8 cellular contexts compared by ENCODE assay signal in genomic region chr6:116387374-116387773, GRCh38. TPM values are rescaled to one million over a fixed set of nuclear protein-coding genes. Genes with fewer than 3 reads are reported as not detected.
DNase-seq lines count a peak whose midpoint lies in the region; ATAC-seq, FAIRE-seq and TF ChIP-seq lines count a peak whose summit lies in the region.

No MANE protein-coding gene starts in this region.

- H3K27me3 ChIP-seq in dorsolateral prefrontal cortex: no peaks in the 10 kb centered on the region
- H3K27me3 ChIP-seq in A673 (replicated peaks; ENCODE audit: insufficient read depth, low read depth, low read length, poor library complexity): no peaks in the 10 kb centered on the region

- no TSS peak for BruUV-seq in A673 (replicated peaks; lab: Mats Ljungman, UMichigan)

- CTCF ChIA-PET in A673 (lab: Charles Lee): no interaction called here

- 0 out of 2 replicates have a peak, but pooled peaks have one; percentile 47 for TF ChIP-seq POLR2A in GM12892 (IDR thresholded peaks at IDR 0.05; ENCODE audit: low read depth, low read length)

- TF ChIP-seq CTCF in fibroblast of villous mesenchyme (IDR thresholded peaks at IDR 0.05; ENCODE audit: insufficient read depth, low read depth, low read length) (no peak), dorsolateral prefrontal cortex (IDR thresholded peaks at IDR 0.05 in 54 of 56, conservative IDR thresholded peaks at IDR 0.05 in 2 of 56; ENCODE audit: low read depth in 1 of 56, partially characterized antibody in 56 of 56) (no peak), A673 (conservative IDR thresholded peaks at IDR 0.05; ENCODE audit: low read depth, low read length) (no peak)

- H3K36me3 ChIP-seq in A673 (ENCODE audit: insufficient read depth, low read length, poor library complexity, severe bottlenecking): no peaks in the 10 kb centered on the region

- intact Hi-C loops in dorsolateral prefrontal cortex (cut with DNase I) (no loop called here), sciatic nerve (cut with DNase I) (no loop called here), A673 (cut with micrococcal nuclease; ENCODE audit: unreplicated experiment) (no loop called here)

- POLR2A ChIA-PET in A673 (lab: Charles Lee; ENCODE audit: low non-redundant PET): no interaction called here

- peak; percentile 95 for FAIRE-seq in GM12892 (lab: Jason Lieb, UNC)

- H3K4me3 ChIP-seq in fibroblast of villous mesenchyme (ENCODE audit: low read depth, low read length) (no peak overlapping the region), dorsolateral prefrontal cortex (no peak overlapping the region), A673 (ENCODE audit: low read depth, low read length, poor library complexity, severe bottlenecking) (no peak overlapping the region)

- peaks cover 22% of the 10 kb centered on the region for H3K4me1 ChIP-seq in A673 (ENCODE audit: insufficient read depth, low read length, poor library complexity, severe bottlenecking)

- H3K27ac ChIP-seq in dorsolateral prefrontal cortex (no peak overlapping the region), A673 (ENCODE audit: low read depth, low read length, poor library complexity, severe bottlenecking) (no peak overlapping the region)

- DNase-seq in GM12892 (ENCODE audit: insufficient read length) (no peak), LHCN-M2 (ENCODE audit: low read depth) (peak; percentile 53), fibroblast of villous mesenchyme (ENCODE audit: low read depth) (peak; percentile 82), dorsolateral prefrontal cortex (no peak), NCI-H446 (lab: John Stamatoyannopoulos, UW) (no peak), sciatic nerve (ENCODE audit: low spot score) (no peak), A673 (ENCODE audit: low spot score) (no peak)

- peak; percentile 57 for ATAC-seq in GM21786 (IDR thresholded peaks at IDR 0.05; ENCODE audit: unreplicated experiment)
- no peak for ATAC-seq in sciatic nerve

- H3K9me3 ChIP-seq in A673 (ENCODE audit: low read depth, low read length, poor library complexity, severe bottlenecking): no peaks in the 10 kb centered on the region

RNA-seq across cellular contexts. Expression of gene DSE, which starts 16.6 kb away (rescaled TPM):
- polyA plus RNA-seq in GM12892 (2012; ENCODE audit: missing spikeins): 36.6 TPM
- total RNA-seq in LHCN-M2 (2014; rRNA removed) (28.4 and 31.7 TPM in 2 replicates), fibroblast of villous mesenchyme (93.3 and 111 TPM in 2 replicates), dorsolateral prefrontal cortex (10 to 100 TPM; 10.7 to 45.2 (median 20.5) TPM), sciatic nerve (82.7 TPM), A673 (2021) (31.4 and 33.3 TPM in 2 replicates)
- 23.3 TPM for polyA plus RNA-seq in LHCN-M2 (2012)

Comparison
In these comparisons a context has a peak if more than half of its experiments do, and no peak if none do; other contexts are left out.
1. DNase-seq: peak in LHCN-M2 (single experiment) and fibroblast of villous mesenchyme (single experiment); none in GM12892 (single experiment), dorsolateral prefrontal cortex (0 of 10), NCI-H446 (0 of 2), sciatic nerve (single experiment) and A673 (single experiment).